Comparison of ENCODE assay signal across 17 cellular contexts in genomic region chr3:72587282-72587681, GRCh38.
A peak's percentile ranks its signal among the peaks of the same experiment; 100 is the strongest.
DNase-seq lines count a peak whose midpoint lies in the region; ATAC-seq, FAIRE-seq and TF ChIP-seq lines count a peak whose summit lies in the region.
"Had no signal": no experiment of that assay in that cellular context is flagged by ENCODE, and none has a peak within 500 bp of the region (broad histone marks: within the 10 kb centered on the region; RNA-seq: fewer than 3 reads in every experiment).

No MANE protein-coding gene starts in this region.

- no peak overlapping the region for H2AFZ ChIP-seq in K562 (ENCODE audit: low read depth, low read length)

- intact Hi-C loops in K562 (cut with micrococcal nuclease) = no loop called here

- no peak overlapping the region for H3K4me3 ChIP-seq in K562

- CTCF ChIA-PET in K562 (lab: Yijun Ruan, JAX; ENCODE audit: low intra/inter-chr PET ratio) = no interaction called here

- 0 out of 4 replicates have a peak, but pooled peaks of 1 of the 2 experiments have one; percentile 5 for TF ChIP-seq RAD21 in K562 (CRISPR knock-in tag; conservative IDR thresholded peaks at IDR 0.05 in 1 of 2, IDR thresholded peaks at IDR 0.05 in 1 of 2)

- 33% methylated on average over 2 of the region's 3 CpGs for WGBS in K562 (ENCODE audit: insufficient coverage, low coverage, missing lambda C conversion rate)

- no peaks in the 10 kb centered on the region for H3K9me3 ChIP-seq in K562 (replicated peaks; ENCODE audit: control insufficient read depth, insufficient read depth, low read depth, low read length)

- H3K27ac Mint-ChIP-seq in HFFc6 (no peak overlapping the region), progenitor cell of endocrine pancreas (no peak overlapping the region)
- H3K27ac Mint-ChIP-seq: B cell; CD4-positive, alpha-beta memory T cell had no signal

- peak; percentile 24 for TF ChIP-seq CTCF in GM12873 (IDR thresholded peaks at IDR 0.05; ENCODE audit: insufficient read depth, low read depth, low read length, missing control alignments)
- TF ChIP-seq CTCF in HFFc6 (IDR thresholded peaks at IDR 0.05) = peak; percentile 28; the same call in 1 of the 2 replicates
- TF ChIP-seq CTCF in K562 (IDR thresholded peaks at IDR 0.05 in 2 of 3, conservative IDR thresholded peaks at IDR 0.05 in 1 of 3; ENCODE audit: insufficient read depth in 2 of 3, low read depth in 1 of 3, low read length in 3 of 3) = peak; percentile 17 to 34 (median 23); a peak in 3 of 6 replicates
- peak; percentile 20 for TF ChIP-seq CTCF in progenitor cell of endocrine pancreas (IDR thresholded peaks at IDR 0.05; ENCODE audit: unreplicated experiment)
- TF ChIP-seq CTCF in GM10266 (IDR thresholded peaks at IDR 0.05; ENCODE audit: control insufficient read depth, insufficient read depth, low read depth, missing control alignments) = no peak

- no peaks in the 10 kb centered on the region for H3K79me2 ChIP-seq in K562 (ENCODE audit: control insufficient read depth, insufficient read depth, low read length)

- peak; percentile 68 for ATAC-seq in K562
- ATAC-seq: Panc1, SK-N-SH treated with all-trans-retinoic acid at 6 μM for 48 hours had no signal

- H3K9me3 Mint-ChIP-seq in HFFc6 (no peaks in the 10 kb centered on the region), progenitor cell of endocrine pancreas (ENCODE audit: low read depth) (no peaks in the 10 kb centered on the region)
- H3K9me3 Mint-ChIP-seq: CD4-positive, alpha-beta memory T cell had no signal

- no peak overlapping the region for H3K4me2 ChIP-seq in K562 (ENCODE audit: insufficient read depth, low read length)

- H3K27me3 Mint-ChIP-seq in HFFc6 (ENCODE audit: insufficient read depth) = peaks cover 12% of the 10 kb centered on the region
- no peaks in the 10 kb centered on the region for H3K27me3 Mint-ChIP-seq in progenitor cell of endocrine pancreas
- H3K27me3 Mint-ChIP-seq: CD4-positive, alpha-beta memory T cell had no signal

- H3K36me3 Mint-ChIP-seq in HFFc6 (ENCODE audit: low read depth) = no peaks in the 10 kb centered on the region
- no peaks in the 10 kb centered on the region for H3K36me3 Mint-ChIP-seq in progenitor cell of endocrine pancreas (ENCODE audit: insufficient read depth)
- H3K36me3 Mint-ChIP-seq: CD4-positive, alpha-beta memory T cell had no signal

- peaks cover 2% of the 10 kb centered on the region for H3K9me1 ChIP-seq in K562 (ENCODE audit: control insufficient read depth, insufficient read depth, low read length)

- H3K36me3 ChIP-seq in K562 (ENCODE audit: control insufficient read depth, insufficient read depth, low read length) = no peaks in the 10 kb centered on the region

- H3K4me3 Mint-ChIP-seq in HFFc6 (no peak overlapping the region), progenitor cell of endocrine pancreas (ENCODE audit: low read depth) (no peak overlapping the region)
- H3K4me3 Mint-ChIP-seq: B cell; CD4-positive, alpha-beta memory T cell had no signal

- peaks cover 10 to 18% of the 10 kb centered on the region in 2 experiments; a peak in 4 of 5 replicates for H3K4me1 ChIP-seq in K562 (replicated peaks in 1 of 2; ENCODE audit: control insufficient read depth in 2 of 2, insufficient read depth in 2 of 2, low read length in 2 of 2)

- H4K20me1 ChIP-seq in K562 (replicated peaks; ENCODE audit: control insufficient read depth, insufficient read depth, low read length) = no peaks in the 10 kb centered on the region

- H3K4me1 Mint-ChIP-seq in HFFc6 (ENCODE audit: low read depth) = peaks cover 19% of the 10 kb centered on the region
- H3K4me1 Mint-ChIP-seq in progenitor cell of endocrine pancreas (ENCODE audit: low read depth) = peaks cover 41% of the 10 kb centered on the region
- H3K4me1 Mint-ChIP-seq: CD4-positive, alpha-beta memory T cell had no signal

- in situ Hi-C loops in K562 (cut with MboI) = no loop called here

- no peak overlapping the region for H3K9ac ChIP-seq in K562 (ENCODE audit: insufficient read depth in 1 of 2, low read depth in 2 of 2, low read length in 2 of 2)

- FAIRE-seq in K562 (lab: Jason Lieb, UNC) = no peak
- FAIRE-seq: H54 had no signal

- BruUV-seq in K562 (replicated peaks; lab: Mats Ljungman, UMichigan) = no TSS peak

- no peak for TF ChIP-seq POLR2A in K562 (conservative IDR thresholded peaks at IDR 0.05)

- no peak for DNase-seq in HFFc6
- no peak for DNase-seq in K562 (ENCODE audit: extremely low read depth in 1 of 4, low spot score in 3 of 4)
- DNase-seq in progenitor cell of endocrine pancreas (ENCODE audit: low spot score, unreplicated experiment) = no peak
- no peak for DNase-seq in GM10266 (ENCODE audit: extremely low spot score)
- no peak for DNase-seq in DMS79 (lab: John Stamatoyannopoulos, UW)
- no peak for DNase-seq in hippocampal formation (lab: John Stamatoyannopoulos, UW)
- DNase-seq: CD4-positive, alpha-beta memory T cell; NCI-H146; NCI-H2107; NCI-H226; NCI-H526; Right ventricle myocardium superior had no signal

- H3K27me3 ChIP-seq in K562 (ENCODE audit: control insufficient read depth in 2 of 2, insufficient read depth in 2 of 2, low read length in 2 of 2) = no peaks in the 10 kb centered on the region

- POLR2A ChIA-PET in K562 (lab: Yijun Ruan, JAX) = no interaction called here

- no peak overlapping the region for H3K27ac ChIP-seq in K562 (ENCODE audit: extremely low read depth, low read depth, low read length)

- no peak for TF ChIP-seq EP300 in K562 (IDR thresholded peaks at IDR 0.05; ENCODE audit: low read length)

TF ChIP-seq in K562, 482 proteins besides CTCF, POLR2A, EP300 and RAD21 (continues in another document):
- no peak for TF ChIP-seq ZNF232 (CRISPR knock-in tag; IDR thresholded peaks at IDR 0.05)
- no peak for TF ChIP-seq ZC3H4 (CRISPR knock-in tag; IDR thresholded peaks at IDR 0.05; ENCODE audit: borderline replicate concordance)
- TF ChIP-seq, protein P1, sequence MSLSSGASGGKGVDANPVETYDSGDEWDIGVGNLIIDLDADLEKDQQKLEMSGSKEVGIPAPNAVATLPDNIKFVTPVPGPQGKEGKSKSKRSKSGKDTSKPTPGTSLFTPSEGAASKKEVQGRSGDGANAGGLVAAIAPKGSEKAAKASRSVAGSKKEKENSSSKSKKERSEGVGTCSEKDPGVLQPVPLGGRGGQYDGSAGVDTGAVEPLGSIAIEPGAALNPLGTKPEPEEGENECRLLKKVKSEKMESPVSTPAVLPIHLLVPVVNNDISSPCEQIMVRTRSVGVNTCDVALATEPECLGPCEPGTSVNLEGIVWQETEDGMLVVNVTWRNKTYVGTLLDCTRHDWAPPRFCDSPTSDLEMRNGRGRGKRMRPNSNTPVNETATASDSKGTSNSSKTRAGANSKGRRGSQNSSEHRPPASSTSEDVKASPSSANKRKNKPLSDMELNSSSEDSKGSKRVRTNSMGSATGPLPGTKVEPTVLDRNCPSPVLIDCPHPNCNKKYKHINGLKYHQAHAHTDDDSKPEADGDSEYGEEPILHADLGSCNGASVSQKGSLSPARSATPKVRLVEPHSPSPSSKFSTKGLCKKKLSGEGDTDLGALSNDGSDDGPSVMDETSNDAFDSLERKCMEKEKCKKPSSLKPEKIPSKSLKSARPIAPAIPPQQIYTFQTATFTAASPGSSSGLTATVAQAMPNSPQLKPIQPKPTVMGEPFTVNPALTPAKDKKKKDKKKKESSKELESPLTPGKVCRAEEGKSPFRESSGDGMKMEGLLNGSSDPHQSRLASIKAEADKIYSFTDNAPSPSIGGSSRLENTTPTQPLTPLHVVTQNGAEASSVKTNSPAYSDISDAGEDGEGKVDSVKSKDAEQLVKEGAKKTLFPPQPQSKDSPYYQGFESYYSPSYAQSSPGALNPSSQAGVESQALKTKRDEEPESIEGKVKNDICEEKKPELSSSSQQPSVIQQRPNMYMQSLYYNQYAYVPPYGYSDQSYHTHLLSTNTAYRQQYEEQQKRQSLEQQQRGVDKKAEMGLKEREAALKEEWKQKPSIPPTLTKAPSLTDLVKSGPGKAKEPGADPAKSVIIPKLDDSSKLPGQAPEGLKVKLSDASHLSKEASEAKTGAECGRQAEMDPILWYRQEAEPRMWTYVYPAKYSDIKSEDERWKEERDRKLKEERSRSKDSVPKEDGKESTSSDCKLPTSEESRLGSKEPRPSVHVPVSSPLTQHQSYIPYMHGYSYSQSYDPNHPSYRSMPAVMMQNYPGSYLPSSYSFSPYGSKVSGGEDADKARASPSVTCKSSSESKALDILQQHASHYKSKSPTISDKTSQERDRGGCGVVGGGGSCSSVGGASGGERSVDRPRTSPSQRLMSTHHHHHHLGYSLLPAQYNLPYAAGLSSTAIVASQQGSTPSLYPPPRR (CRISPR knock-in tag; IDR thresholded peaks at IDR 0.05; ENCODE audit: borderline replicate concordance) = no peak
- no peak for TF ChIP-seq MCM5 (IDR thresholded peaks at IDR 0.05; ENCODE audit: low read depth)
- no peak for TF ChIP-seq NR3C1 (CRISPR knock-in tag; IDR thresholded peaks at IDR 0.05)
- TF ChIP-seq MXI1 (IDR thresholded peaks at IDR 0.05; ENCODE audit: low read depth, low read length) = no peak
- no peak for TF ChIP-seq L3MBTL2 (IDR thresholded peaks at IDR 0.05)
- no peak for TF ChIP-seq CCAR2 (IDR thresholded peaks at IDR 0.05; ENCODE audit: low read depth, low read length)
- TF ChIP-seq GTF2B (IDR thresholded peaks at IDR 0.05; ENCODE audit: extremely low read depth, insufficient read length) = no peak
- TF ChIP-seq CXXC5 (CRISPR knock-in tag; IDR thresholded peaks at IDR 0.05) = no peak
- no peak for TF ChIP-seq BDP1 (IDR thresholded peaks at IDR 0.05; ENCODE audit: insufficient read depth, insufficient read length)
- TF ChIP-seq, protein P2, sequence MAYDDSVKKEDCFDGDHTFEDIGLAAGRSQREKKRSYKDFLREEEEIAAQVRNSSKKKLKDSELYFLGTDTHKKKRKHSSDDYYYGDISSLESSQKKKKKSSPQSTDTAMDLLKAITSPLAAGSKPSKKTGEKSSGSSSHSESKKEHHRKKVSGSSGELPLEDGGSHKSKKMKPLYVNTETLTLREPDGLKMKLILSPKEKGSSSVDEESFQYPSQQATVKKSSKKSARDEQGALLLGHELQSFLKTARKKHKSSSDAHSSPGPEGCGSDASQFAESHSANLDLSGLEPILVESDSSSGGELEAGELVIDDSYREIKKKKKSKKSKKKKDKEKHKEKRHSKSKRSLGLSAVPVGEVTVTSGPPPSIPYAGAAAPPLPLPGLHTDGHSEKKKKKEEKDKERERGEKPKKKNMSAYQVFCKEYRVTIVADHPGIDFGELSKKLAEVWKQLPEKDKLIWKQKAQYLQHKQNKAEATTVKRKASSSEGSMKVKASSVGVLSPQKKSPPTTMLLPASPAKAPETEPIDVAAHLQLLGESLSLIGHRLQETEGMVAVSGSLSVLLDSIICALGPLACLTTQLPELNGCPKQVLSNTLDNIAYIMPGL (CRISPR knock-in tag; IDR thresholded peaks at IDR 0.05) = no peak
- TF ChIP-seq CREBBP (IDR thresholded peaks at IDR 0.05; ENCODE audit: low read depth, low read length) = no peak
- TF ChIP-seq IFI16 (CRISPR knock-in tag; IDR thresholded peaks at IDR 0.05) = no peak
